26 cellular contexts compared by ENCODE assay signal in the genomic region with DNA sequence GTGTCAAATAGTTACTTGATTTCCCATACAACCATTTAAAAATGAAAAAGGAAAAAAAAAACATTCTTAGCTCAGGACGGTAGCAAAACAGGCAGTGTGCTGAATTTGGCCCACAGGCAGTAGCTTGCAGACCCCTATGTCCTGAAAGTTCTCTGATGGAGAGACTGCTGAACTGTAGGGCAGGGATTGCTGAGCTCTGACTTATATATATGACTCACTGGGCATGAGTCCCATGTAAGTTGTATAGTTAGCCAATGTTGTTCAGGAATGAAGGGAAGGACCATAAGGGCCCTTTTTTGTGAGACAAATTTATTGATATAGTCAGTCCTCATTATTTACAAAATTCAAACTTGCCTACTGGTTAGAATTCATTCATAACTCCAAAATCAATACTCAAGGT. TPM values are rescaled to one million over a fixed set of nuclear protein-coding genes. Genes with fewer than 3 reads are reported as not detected.
DNase-seq lines count a peak whose midpoint lies in the region; ATAC-seq and TF ChIP-seq lines count a peak whose summit lies in the region.
"Had no signal": no experiment of that assay in that cellular context is flagged by ENCODE, and none has a peak within 500 bp of the region (broad histone marks: within the 10 kb centered on the region; RNA-seq: fewer than 3 reads in every experiment).

No MANE protein-coding gene starts in this region.

- H3K27ac ChIP-seq in brain microvascular endothelial cell (no peak overlapping the region), vagina (no peak overlapping the region)
- H3K27ac ChIP-seq: cardiac muscle cell, gastroesophageal sphincter, pancreas, PC-9, SJCRH30, stomach, tibial nerve had no signal

- no peaks in the 10 kb centered on the region for H3K9me3 ChIP-seq in vagina
- H3K9me3 ChIP-seq: gastroesophageal sphincter, mucosa of descending colon, pancreas, SJCRH30, stomach, tibial nerve had no signal

- H3K4me3 ChIP-seq in brain microvascular endothelial cell (ENCODE audit: low read depth, low read length) (no peak overlapping the region), fibroblast of mammary gland (ENCODE audit: control insufficient read depth, low read depth, low read length) (no peak overlapping the region), vagina (no peak overlapping the region)
- H3K4me3 ChIP-seq: cardiac muscle cell, gastroesophageal sphincter, mucosa of descending colon, pancreas, PC-9, SJCRH30, stomach, tibial nerve had no signal

- H3K36me3 Mint-ChIP-seq in natural killer cell: no peaks in the 10 kb centered on the region
- H3K36me3 Mint-ChIP-seq: CD4-positive, CD25-positive, alpha-beta regulatory T cell had no signal

- H3K36me3 ChIP-seq in brain microvascular endothelial cell (replicated peaks): no peaks in the 10 kb centered on the region
- no peaks in the 10 kb centered on the region for H3K36me3 ChIP-seq in vagina
- H3K36me3 ChIP-seq: cardiac muscle cell, gastroesophageal sphincter, pancreas, SJCRH30, stomach, tibial nerve had no signal

- in situ Hi-C loops in brain microvascular endothelial cell (cut with HindIII; ENCODE audit: low pct_ligation_motif_present, low sequenced_read_pairs): loop anchor here (25.0 kb wide), 2 partner anchors 110 to 260 kb away; no protein-coding TSS in a partner anchor

- no peak overlapping the region for H3K27ac Mint-ChIP-seq in natural killer cell
- H3K27ac Mint-ChIP-seq: activated CD8-positive, alpha-beta T cell treated with anti-CD3 and anti-CD28 coated beads, Interleukin-2, amount 10 ng/mL, durations not matched to agents 7 days and 5 days; activated naive CD8-positive, alpha-beta T cell treated with anti-CD3 and anti-CD28 coated beads, Interleukin-2, amount 50 U/mL, for 24 hours had no signal

- intact Hi-C loops in natural killer cell (cut with micrococcal nuclease): no loop called here
- intact Hi-C loops in vagina (cut with DNase I): no loop called here

- H3K27me3 ChIP-seq in brain microvascular endothelial cell (replicated peaks) (no peaks in the 10 kb centered on the region), vagina (no peaks in the 10 kb centered on the region)
- H3K27me3 ChIP-seq: cardiac muscle cell, gastroesophageal sphincter, pancreas, SJCRH30, stomach, tibial nerve had no signal

- DNase-seq in NCI-H226: peak; percentile 23
- peak; percentile 33 for DNase-seq in brain microvascular endothelial cell
- DNase-seq in fibroblast of mammary gland (ENCODE audit: low read depth): peak; percentile 75
- DNase-seq in natural killer cell: no peak
- DNase-seq in activated T-cell treated with anti-CD3 and anti-CD28 coated beads, Interleukin-2, amount 50 U/mL, for 1 hour: no peak
- DNase-seq in pons (ENCODE audit: low spot score): no peak
- DNase-seq in vagina (ENCODE audit: extremely low spot score in 2 of 2): no peak
- DNase-seq: activated CD4-positive, CD25-positive, alpha-beta regulatory T cell treated with anti-CD3 and anti-CD28 coated beads, Interleukin-2, amount 50 U/mL, for 72 hours; activated CD8-positive, alpha-beta T cell treated with anti-CD3 and anti-CD28 coated beads, Interleukin-2, amount 10 ng/mL, durations not matched to agents 7 days and 5 days; activated gamma-delta T cell; activated naive CD8-positive, alpha-beta T cell treated with anti-CD3 and anti-CD28 coated beads, Interleukin-2, amount 50 U/mL, for 24 hours; activated T-cell treated with anti-CD3 and anti-CD28 coated beads for 4 hours; CD4-positive, CD25-positive, alpha-beta regulatory T cell; KG1; mucosa of descending colon; NCI-H146; NCI-H510A treated with DMSO at 0.1 percent for 48 hours; pancreas; PC-9; SJCRH30; stomach; T-helper 1 cell had no signal

- no peak overlapping the region for H3K4me3 Mint-ChIP-seq in natural killer cell
- H3K4me3 Mint-ChIP-seq: activated CD8-positive, alpha-beta T cell treated with anti-CD3 and anti-CD28 coated beads, Interleukin-2, amount 10 ng/mL, durations not matched to agents 7 days and 5 days; activated naive CD8-positive, alpha-beta T cell treated with anti-CD3 and anti-CD28 coated beads, Interleukin-2, amount 50 U/mL, for 24 hours; CD4-positive, CD25-positive, alpha-beta regulatory T cell had no signal

- no peak for TF ChIP-seq CTCF in brain microvascular endothelial cell (IDR thresholded peaks at IDR 0.05; ENCODE audit: low read depth, low read length, missing control alignments)
- TF ChIP-seq CTCF in fibroblast of mammary gland (conservative IDR thresholded peaks at IDR 0.05; ENCODE audit: control insufficient read depth, insufficient read depth, low read depth, low read length): no peak
- TF ChIP-seq CTCF in natural killer cell (IDR thresholded peaks at IDR 0.05): no peak
- TF ChIP-seq CTCF in vagina (IDR thresholded peaks at IDR 0.05): no peak

- H3K27me3 Mint-ChIP-seq in natural killer cell (ENCODE audit: low read depth in 2 of 2): peaks cover 0 to 3% of the 10 kb centered on the region in 2 donors
- H3K27me3 Mint-ChIP-seq: activated naive CD8-positive, alpha-beta T cell treated with anti-CD3 and anti-CD28 coated beads, Interleukin-2, amount 50 U/mL, for 24 hours had no signal

- TF ChIP-seq POLR2A in vagina (IDR thresholded peaks at IDR 0.05): no peak

- H3K9me3 Mint-ChIP-seq in natural killer cell: no peaks in the 10 kb centered on the region
- H3K9me3 Mint-ChIP-seq: activated naive CD8-positive, alpha-beta T cell treated with anti-CD3 and anti-CD28 coated beads, Interleukin-2, amount 50 U/mL, for 24 hours had no signal

- ATAC-seq in natural killer cell: no peak
- ATAC-seq: activated CD8-positive, alpha-beta T cell treated with anti-CD3 and anti-CD28 coated beads, Interleukin-2, amount 10 ng/mL, durations not matched to agents 7 days and 5 days; activated naive CD8-positive, alpha-beta T cell treated with anti-CD3 and anti-CD28 coated beads, Interleukin-2, amount 50 U/mL, for 24 hours; gastroesophageal sphincter; mucosa of descending colon; pancreas; sciatic nerve had no signal

- no peaks in the 10 kb centered on the region for H3K4me1 Mint-ChIP-seq in natural killer cell
- H3K4me1 Mint-ChIP-seq: activated naive CD8-positive, alpha-beta T cell treated with anti-CD3 and anti-CD28 coated beads, Interleukin-2, amount 50 U/mL, for 24 hours; CD4-positive, CD25-positive, alpha-beta regulatory T cell had no signal

- H3K4me1 ChIP-seq in vagina: peaks cover 6% of the 10 kb centered on the region
- H3K4me1 ChIP-seq: gastroesophageal sphincter, pancreas, stomach had no signal

RNA-seq across cellular contexts. Expression of a gene that starts 36.9 kb away (rescaled TPM):
- 10 to 100 TPM in 1 of 3 donors, 1 to 10 TPM in 2; 8.5 to 19.8 (median 9.4) TPM for total RNA-seq in natural killer cell
- 53.5 TPM for total RNA-seq in vagina

Comparison
In these comparisons a context has a peak if more than half of its experiments do, and no peak if none do; other contexts are left out.
1. DNase-seq: peak in NCI-H226 (single experiment), brain microvascular endothelial cell (single experiment) and fibroblast of mammary gland (single experiment); none in natural killer cell (single experiment), activated T-cell treated with anti-CD3 and anti-CD28 coated beads, Interleukin-2, amount 50 U/mL, for 1 hour (single experiment), pons (single experiment) and vagina (0 of 2).